ENCODE assay signal across 21 cellular contexts in genomic region chr5:119524461-119524860, GRCh38.
"Had no signal": no experiment of that assay in that cellular context is flagged by ENCODE, and none has a peak within 500 bp of the region (broad histone marks: within the 10 kb centered on the region; RNA-seq: fewer than 3 reads in every experiment).

No MANE protein-coding gene starts in this region.

- H3K4me1 Mint-ChIP-seq: activated naive CD8-positive, alpha-beta T cell treated with anti-CD3 and anti-CD28 coated beads for 36 hours; brain; stimulated activated memory B cell treated with anti-CD40 and anti-IgM and Interleukin-4, amounts not matched to agents 10 μg/mL and 1 μg/mL and 100 μg/mL, for 72 hours had no signal

- ATAC-seq: gastroesophageal sphincter; heart right ventricle; left cardiac atrium; natural killer cell treated with Interleukin-12 subunit alpha and Interleukin-12 subunit beta and Interleukin-15 and Interleukin-18, amount 100 ng/mL, for 72 hours; stimulated activated memory B cell treated with anti-CD40 and anti-IgM and Interleukin-4, amounts not matched to agents 10 μg/mL and 1 μg/mL and 100 μg/mL, for 72 hours; upper lobe of right lung had no signal

- H3K27ac ChIP-seq: epithelial cell of prostate, gastroesophageal sphincter, heart right ventricle, skin epidermis, upper lobe of right lung, VCaP had no signal

- H3K4me3 Mint-ChIP-seq: activated naive CD8-positive, alpha-beta T cell treated with anti-CD3 and anti-CD28 coated beads for 36 hours; activated T-helper 1 cell treated with anti-CD3 and anti-CD28 coated beads, Interleukin-12 subunit alpha, Interleukin-12 subunit beta, Interleukin-2, Interleukin-4 antibody, amounts not matched to agents 30 ng/mL and 10 ng/mL and 1 ng/mL, durations not matched to agents 14 hours and 24 hours and 36 hours; brain; mesothelial cell of epicardium; natural killer cell treated with Interleukin-12 subunit alpha and Interleukin-12 subunit beta and Interleukin-15 and Interleukin-18, amount 100 ng/mL, for 72 hours; stimulated activated memory B cell treated with anti-CD40 and anti-IgM and Interleukin-4, amounts not matched to agents 10 μg/mL and 1 μg/mL and 100 μg/mL, for 72 hours had no signal

- H3K9me3 Mint-ChIP-seq: activated T-helper 1 cell treated with anti-CD3 and anti-CD28 coated beads, Interleukin-12 subunit alpha, Interleukin-12 subunit beta, Interleukin-2, Interleukin-4 antibody, amounts not matched to agents 30 ng/mL and 10 ng/mL and 1 ng/mL, durations not matched to agents 14 hours and 24 hours and 36 hours; natural killer cell treated with Interleukin-12 subunit alpha and Interleukin-12 subunit beta and Interleukin-15 and Interleukin-18, amount 100 ng/mL, for 72 hours had no signal

- H3K27ac Mint-ChIP-seq: activated naive CD8-positive, alpha-beta T cell treated with anti-CD3 and anti-CD28 coated beads for 36 hours; activated T-helper 1 cell treated with anti-CD3 and anti-CD28 coated beads, Interleukin-12 subunit alpha, Interleukin-12 subunit beta, Interleukin-2, Interleukin-4 antibody, amounts not matched to agents 30 ng/mL and 10 ng/mL and 1 ng/mL, durations not matched to agents 14 hours and 24 hours and 36 hours; brain; mesothelial cell of epicardium; natural killer cell treated with Interleukin-12 subunit alpha and Interleukin-12 subunit beta and Interleukin-15 and Interleukin-18, amount 100 ng/mL, for 72 hours; stimulated activated memory B cell treated with anti-CD40 and anti-IgM and Interleukin-4, amounts not matched to agents 10 μg/mL and 1 μg/mL and 100 μg/mL, for 72 hours had no signal

- H3K9me3 ChIP-seq: gastroesophageal sphincter, upper lobe of right lung had no signal

- H3K4me1 ChIP-seq: upper lobe of right lung had no signal

- H3K27me3 Mint-ChIP-seq: activated naive CD8-positive, alpha-beta T cell treated with anti-CD3 and anti-CD28 coated beads for 36 hours; brain; natural killer cell treated with Interleukin-12 subunit alpha and Interleukin-12 subunit beta and Interleukin-15 and Interleukin-18, amount 100 ng/mL, for 72 hours; stimulated activated memory B cell treated with anti-CD40 and anti-IgM and Interleukin-4, amounts not matched to agents 10 μg/mL and 1 μg/mL and 100 μg/mL, for 72 hours had no signal

- H3K4me3 ChIP-seq: dorsolateral prefrontal cortex, gastroesophageal sphincter, heart right ventricle, lung, skin epidermis, upper lobe of right lung had no signal

- DNase-seq: activated CD4-positive, alpha-beta T cell treated with anti-CD3 and anti-CD28 coated beads, Interleukin-2, amount 50 U/mL, for 4 hours; activated naive CD8-positive, alpha-beta T cell treated with anti-CD3 and anti-CD28 coated beads for 36 hours; central memory CD4-positive, alpha-beta T cell; dorsolateral prefrontal cortex; heart right ventricle; left cardiac atrium; nucleus accumbens; stimulated activated CD4-positive, alpha-beta T cell treated with anti-CD3 and anti-CD28 coated beads, Interleukin-4, amount 100 ng/mL, for 24 hours; SW 1271; T-helper 2 cell; upper lobe of right lung had no signal

- H3K27me3 ChIP-seq: dorsolateral prefrontal cortex, gastroesophageal sphincter, heart right ventricle, upper lobe of right lung had no signal
